ENCODE assay signal across 1 cellular context in genomic region chr17:6460531-6461161, GRCh38.
A peak's percentile ranks its signal among the peaks of the same experiment; 100 is the strongest.
TF ChIP-seq lines count a peak whose summit lies in the region.

No MANE protein-coding gene starts in this region.

TF ChIP-seq in K562, 482 proteins besides CTCF, POLR2A, EP300 and RAD21:
- TF ChIP-seq NFIC (IDR thresholded peaks at IDR 0.05) (0 out of 2 replicates have a peak, but pooled peaks have one; percentile 27), CAMTA2 (CRISPR knock-in tag; conservative IDR thresholded peaks at IDR 0.05) (no peak), TCFL5 (CRISPR knock-in tag; conservative IDR thresholded peaks at IDR 0.05) (no peak), TFAP4 (CRISPR knock-in tag; IDR thresholded peaks at IDR 0.05; ENCODE audit: borderline replicate concordance) (no peak), ZNF239 (CRISPR knock-in tag; IDR thresholded peaks at IDR 0.05) (no peak), TBP (optimal IDR thresholded peaks at IDR 0.05; ENCODE audit: low read depth, low read length) (no peak), POLR2AphosphoS2 (IDR thresholded peaks at IDR 0.05; ENCODE audit: low read length) (no peak), NR2C2 (CRISPR knock-in tag; IDR thresholded peaks at IDR 0.05) (peak; percentile 35; the same call in 1 of the 2 replicates), NR2C2 (tag; IDR thresholded peaks at IDR 0.05) (peak; percentile 82), ZNF586 (CRISPR knock-in tag; conservative IDR thresholded peaks at IDR 0.05) (no peak), GABPB2 (CRISPR knock-in tag; conservative IDR thresholded peaks at IDR 0.05) (no peak), GABPA (tag; conservative IDR thresholded peaks at IDR 0.05; ENCODE audit: low read depth) (peak; percentile 56), PBX2 (CRISPR knock-in tag; IDR thresholded peaks at IDR 0.05; ENCODE audit: low read depth) (no peak), PBX2 (tag; conservative IDR thresholded peaks at IDR 0.05; ENCODE audit: low read depth) (0 out of 2 replicates have a peak, but pooled peaks have one; percentile 13), RFX1 (IDR thresholded peaks at IDR 0.05) (no peak), CTCFL (IDR thresholded peaks at IDR 0.05; ENCODE audit: borderline replicate concordance, insufficient read depth, low read depth, low read length, poor library complexity, severe bottlenecking) (no peak), RBM25 (IDR thresholded peaks at IDR 0.05; ENCODE audit: low read depth, low read length, severe bottlenecking) (no peak), CBFA2T3 (IDR thresholded peaks at IDR 0.05) (no peak), FOSL1 (tag; conservative IDR thresholded peaks at IDR 0.05) (no peak), ZBTB40 (IDR thresholded peaks at IDR 0.05) (peak; percentile 48), ZBTB40 (CRISPR knock-in tag; IDR thresholded peaks at IDR 0.05) (no peak), NR2C1 (IDR thresholded peaks at IDR 0.05) (peak; percentile 81), NR2C1 (tag; IDR thresholded peaks at IDR 0.05) (peak; percentile 87), BACH1 (tag; IDR thresholded peaks at IDR 0.05) (no peak), SMAD3 (CRISPR knock-in tag; conservative IDR thresholded peaks at IDR 0.05) (no peak), ZNF740 (CRISPR knock-in tag; IDR thresholded peaks at IDR 0.05) (no peak), ZNF740 (tag; IDR thresholded peaks at IDR 0.05) (no peak), FOXM1 (IDR thresholded peaks at IDR 0.05; ENCODE audit: low read depth) (no peak), FOXM1 (CRISPR knock-in tag; IDR thresholded peaks at IDR 0.05; ENCODE audit: low read depth) (no peak), CLOCK (CRISPR knock-in tag; IDR thresholded peaks at IDR 0.05; ENCODE audit: borderline replicate concordance) (no peak), THRA (IDR thresholded peaks at IDR 0.05) (no peak), FUS (optimal IDR thresholded peaks at IDR 0.05; ENCODE audit: low read depth, low read length) (no peak), E4F1 (CRISPR knock-in tag; IDR thresholded peaks at IDR 0.05; ENCODE audit: borderline replicate concordance) (no peak)
TF ChIP-seq in K562: peak in this region for 6.
